ENCODE assay signal across 28 cellular contexts in the genomic region with DNA sequence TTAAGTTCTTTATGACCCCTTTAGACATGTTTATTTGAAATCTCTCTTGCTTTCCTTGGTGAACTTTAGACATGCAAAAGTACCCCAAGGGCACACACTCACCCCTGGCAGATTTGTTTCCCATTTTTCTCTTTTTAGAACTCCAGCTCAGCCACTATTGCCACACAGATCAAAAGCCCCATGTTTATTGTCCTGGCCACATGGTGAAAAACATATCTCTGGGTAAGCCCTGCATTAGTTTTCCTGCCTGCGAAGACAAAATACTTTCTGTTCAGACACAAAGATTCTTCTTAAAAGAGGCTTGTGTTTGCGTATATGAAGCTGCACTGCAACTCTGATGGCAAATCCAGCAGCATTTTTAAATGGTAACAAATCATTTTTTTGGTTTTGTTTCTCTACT.
DNase-seq lines count a peak whose midpoint lies in the region; ATAC-seq and TF ChIP-seq lines count a peak whose summit lies in the region.
"Had no signal": no experiment of that assay in that cellular context is flagged by ENCODE, and none has a peak within 500 bp of the region (broad histone marks: within the 10 kb centered on the region; RNA-seq: fewer than 3 reads in every experiment).

No MANE protein-coding gene starts in this region.

- no peaks in the 10 kb centered on the region for H3K27me3 Mint-ChIP-seq in type B pancreatic cell
- H3K27me3 Mint-ChIP-seq: activated CD4-positive, alpha-beta T cell treated with anti-CD3 and anti-CD28 coated beads, Interleukin-2, amount 10 ng/mL, durations not matched to agents 24 days and 14 days; activated naive CD8-positive, alpha-beta T cell; naive B cell had no signal

- peak overlapping the region; percentile 4 for H3K27ac Mint-ChIP-seq in type B pancreatic cell
- H3K27ac Mint-ChIP-seq: activated CD4-positive, alpha-beta T cell treated with anti-CD3 and anti-CD28 coated beads, Interleukin-2, amount 10 ng/mL, durations not matched to agents 24 days and 14 days; activated naive CD8-positive, alpha-beta T cell; activated T-helper 2 cell treated with anti-CD3 and anti-CD28 coated beads, Interferon-gamma antibody, Interleukin-2, Interleukin-4, amounts not matched to agents 10 μg/mL and 5 μg/mL and 100 μg/mL, durations not matched to agents 14 hours and 24 hours and 36 hours; naive B cell had no signal

- H3K4me1 Mint-ChIP-seq in type B pancreatic cell (ENCODE audit: unreplicated experiment): peaks cover 7% of the 10 kb centered on the region
- H3K4me1 Mint-ChIP-seq: activated CD4-positive, alpha-beta T cell treated with anti-CD3 and anti-CD28 coated beads, Interleukin-2, amount 10 ng/mL, durations not matched to agents 24 days and 14 days; naive B cell had no signal

- no peaks in the 10 kb centered on the region for H3K27me3 ChIP-seq in adipocyte (replicated peaks; ENCODE audit: control insufficient read depth, insufficient read depth, low read length)
- H3K27me3 ChIP-seq: BLaER1 treated with 17β-estradiol and CSF1 and Interleukin-3, amounts not matched to agents 10 nM and 100 nM had no signal

- H3K9me3 ChIP-seq in adipocyte (ENCODE audit: control insufficient read depth, low read length): no peaks in the 10 kb centered on the region
- H3K9me3 ChIP-seq: BLaER1 treated with 17β-estradiol and CSF1 and Interleukin-3, amounts not matched to agents 10 nM and 100 nM had no signal

- no peaks in the 10 kb centered on the region for H3K36me3 Mint-ChIP-seq in type B pancreatic cell
- H3K36me3 Mint-ChIP-seq: activated naive CD8-positive, alpha-beta T cell; naive B cell had no signal

- H3K36me3 ChIP-seq in adipocyte (ENCODE audit: control insufficient read depth, insufficient read depth, low read length, severe bottlenecking): no peaks in the 10 kb centered on the region
- H3K36me3 ChIP-seq: BLaER1 treated with 17β-estradiol and CSF1 and Interleukin-3, amounts not matched to agents 10 nM and 100 nM had no signal

- H3K9ac ChIP-seq in adipocyte (ENCODE audit: low read length): peak overlapping the region; percentile 22
- H3K9ac ChIP-seq: BLaER1 treated with 17β-estradiol and CSF1 and Interleukin-3, amounts not matched to agents 10 nM and 100 nM had no signal

- H3K9me3 Mint-ChIP-seq in type B pancreatic cell: no peaks in the 10 kb centered on the region
- H3K9me3 Mint-ChIP-seq: activated CD4-positive, alpha-beta T cell treated with anti-CD3 and anti-CD28 coated beads, Interleukin-2, amount 10 ng/mL, durations not matched to agents 24 days and 14 days; activated T-helper 2 cell treated with anti-CD3 and anti-CD28 coated beads, Interferon-gamma antibody, Interleukin-2, Interleukin-4, amounts not matched to agents 10 μg/mL and 5 μg/mL and 100 μg/mL, durations not matched to agents 14 hours and 24 hours and 36 hours; naive B cell had no signal

- CTCF ChIA-PET in HEK293T (lab: Yijun Ruan, JAX): no interaction called here

- POLR2A ChIA-PET in HEK293T (lab: Yijun Ruan, JAX): no interaction called here

- DNase-seq in HEK293T (ENCODE audit: extremely low spot score): no peak
- peak; percentile 44 for DNase-seq in adipocyte (ENCODE audit: low read depth)
- peak; percentile 45 for DNase-seq in iris pigment epithelial cell (ENCODE audit: low read depth)
- DNase-seq in type B pancreatic cell (ENCODE audit: extremely low spot score, unreplicated experiment): no peak
- no peak for DNase-seq in mesenteric fat pad (ENCODE audit: low spot score)
- no peak for DNase-seq in germinal center (ENCODE audit: low spot score)
- DNase-seq: activated CD4-positive, alpha-beta T cell treated with anti-CD3 and anti-CD28 coated beads, Interleukin-2, amount 10 ng/mL, durations not matched to agents 24 days and 14 days; activated CD8-positive, alpha-beta memory T cell treated with anti-CD3 and anti-CD28 coated beads for 24 hours; activated T-cell treated with anti-CD3 and anti-CD28 coated beads for 4 hours; aorta; HCEC 1CT; kidney; left ventricle myocardium superior; midbrain; naive B cell; NCI-H526 treated with DMSO at 0.1 percent for 48 hours; occipital lobe; PC-9; Right ventricle myocardium superior; stimulated activated CD4-positive, alpha-beta T cell treated with anti-CD3 and anti-CD28 coated beads, Interleukin-15, amount 100 ng/mL, for 24 hours; stimulated activated CD4-positive, alpha-beta T cell treated with anti-CD3 and anti-CD28 coated beads, Interleukin-4, amount 100 ng/mL, for 4 hours; T-helper 9 cell; trophoblast cell had no signal

- no peak for TF ChIP-seq CTCF in type B pancreatic cell (conservative IDR thresholded peaks at IDR 0.05)

- ATAC-seq in GM19324 (IDR thresholded peaks at IDR 0.05; ENCODE audit: low FRiP score, unreplicated experiment): no peak
- ATAC-seq: HepG2, left ventricle myocardium superior had no signal

- no peak overlapping the region for H3K4me3 Mint-ChIP-seq in type B pancreatic cell
- H3K4me3 Mint-ChIP-seq: activated CD4-positive, alpha-beta T cell treated with anti-CD3 and anti-CD28 coated beads, Interleukin-2, amount 10 ng/mL, durations not matched to agents 24 days and 14 days; activated naive CD8-positive, alpha-beta T cell; naive B cell had no signal

- peaks cover 14% of the 10 kb centered on the region for H3K4me1 ChIP-seq in adipocyte (ENCODE audit: control insufficient read depth, insufficient read depth, low read length)
- H3K4me1 ChIP-seq: BLaER1 treated with 17β-estradiol and CSF1 and Interleukin-3, amounts not matched to agents 10 nM and 100 nM had no signal

- no peak overlapping the region for H3K4me3 ChIP-seq in adipocyte (ENCODE audit: low read length)
- H3K4me3 ChIP-seq: BLaER1 treated with 17β-estradiol and CSF1 and Interleukin-3, amounts not matched to agents 10 nM and 100 nM; PC-9 had no signal

TF ChIP-seq in HEK293T, 16 proteins besides CTCF, POLR2A, EP300 and RAD21:
- TF ChIP-seq TARDBP (IDR thresholded peaks at IDR 0.05) (no peak), SP1 (IDR thresholded peaks at IDR 0.05) (no peak), FOXA1 (IDR thresholded peaks at IDR 0.05) (no peak), ELF4 (IDR thresholded peaks at IDR 0.05) (no peak), ARNT (IDR thresholded peaks at IDR 0.05) (no peak), L3MBTL2 (conservative IDR thresholded peaks at IDR 0.05) (peak; percentile 19; the same call in 1 of the 2 replicates)

Comparison
In these comparisons a context has a peak if more than half of its experiments do, and no peak if none do; other contexts are left out.
1. DNase-seq: peak in adipocyte (single experiment) and iris pigment epithelial cell (single experiment); none in HEK293T (single experiment), type B pancreatic cell (single experiment), mesenteric fat pad (single experiment) and germinal center (single experiment).